ENCODE assay signal across 2 cellular contexts in the genomic region with DNA sequence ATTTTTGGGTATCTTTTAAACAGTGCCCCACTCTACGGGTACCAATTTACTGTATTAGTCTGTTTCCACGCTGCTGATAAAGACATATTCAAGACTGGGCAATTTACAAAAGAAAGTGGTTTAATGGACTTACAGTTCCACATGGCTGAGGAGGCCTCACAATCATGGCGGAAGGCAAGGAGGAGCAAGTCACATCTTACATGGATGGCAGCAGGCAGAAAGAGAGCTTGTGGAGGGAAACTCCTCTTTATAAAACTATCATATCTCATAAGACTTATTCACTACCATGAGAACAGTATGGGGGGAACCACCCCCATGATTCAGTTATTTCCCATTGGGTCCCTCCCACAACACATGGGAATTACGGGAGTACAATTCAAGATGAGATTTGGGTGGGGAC.
TF ChIP-seq lines count a peak whose summit lies in the region.

No MANE protein-coding gene starts in this region.

TF ChIP-seq in K562, 482 proteins besides CTCF, POLR2A, EP300 and RAD21:
- peak; percentile 99 for TF ChIP-seq ZNF431 (CRISPR knock-in tag; IDR thresholded peaks at IDR 0.05)

TF ChIP-seq in HepG2, 621 proteins besides CTCF, POLR2A, EP300 and RAD21:
- TF ChIP-seq ZNF431 (CRISPR knock-in tag; IDR thresholded peaks at IDR 0.05; ENCODE audit: borderline replicate concordance, low read depth): peak; percentile 36; the same call in 1 of the 2 replicates
